Comparison of ENCODE assay signal across 8 cellular contexts in the genomic region with DNA sequence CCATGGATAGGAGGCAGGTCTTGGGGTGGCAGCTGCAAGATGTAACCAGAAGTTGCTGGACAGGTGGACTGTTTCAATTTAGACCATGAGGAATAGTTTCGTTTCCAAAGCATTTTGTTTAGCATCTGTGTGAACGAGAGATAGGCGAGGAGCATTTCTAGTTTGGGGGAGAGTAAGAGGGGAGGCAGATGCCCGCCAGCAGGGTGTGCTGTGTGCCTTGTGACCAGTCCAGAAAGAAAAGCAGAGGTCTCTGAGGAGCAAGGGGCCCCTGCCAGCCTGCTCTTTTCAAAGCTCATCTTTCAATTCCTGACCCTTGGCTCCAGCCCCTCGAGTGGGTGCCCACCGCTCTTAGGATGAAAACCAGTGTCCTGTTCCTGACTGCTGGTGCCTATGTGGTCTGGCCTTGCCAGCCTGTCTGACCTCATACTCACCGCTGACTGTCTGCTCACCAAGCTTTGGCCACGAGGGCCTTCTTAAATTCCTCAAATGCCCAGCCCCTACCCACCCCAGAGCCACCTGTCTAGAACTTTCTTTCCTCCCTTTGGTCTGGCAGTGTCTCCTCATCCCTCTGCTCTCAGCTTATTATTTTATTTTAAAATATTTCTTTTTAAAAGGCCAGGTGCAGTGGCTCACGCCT. TPM values are rescaled to one million over a fixed set of nuclear protein-coding genes. Genes with fewer than 3 reads are reported as not detected.
A peak's percentile ranks its signal among the peaks of the same experiment; 100 is the strongest.
DNase-seq lines count a peak whose midpoint lies in the region; TF ChIP-seq lines count a peak whose summit lies in the region.

No MANE protein-coding gene starts in this region.

- no peaks in the 10 kb centered on the region for H3K27me3 ChIP-seq in OCI-LY1 (ENCODE audit: insufficient read depth, low read length)
- H3K27me3 ChIP-seq in testis: no peaks in the 10 kb centered on the region

- no peaks in the 10 kb centered on the region for H3K9me2 ChIP-seq in OCI-LY1 (ENCODE audit: low read depth, low read length)

- no peaks in the 10 kb centered on the region for H3K79me2 ChIP-seq in OCI-LY1 (ENCODE audit: insufficient read depth, low read length)

- H3K27ac ChIP-seq in 22Rv1 (no peak overlapping the region), OCI-LY1 (ENCODE audit: low read depth, low read length, poor library complexity, severe bottlenecking) (no peak overlapping the region), epithelial cell of prostate (peak overlapping the region; percentile 99), testis (no peak overlapping the region)

- DNase-seq in GM12865 (ENCODE audit: low read depth): peak; percentile 56
- no peak for DNase-seq in epithelial cell of prostate (ENCODE audit: low read depth, low spot score)
- DNase-seq in testis: no peak
- DNase-seq in amniotic stem cell (lab: John Stamatoyannopoulos, UW): no peak
- no peak for DNase-seq in activated CD4-positive, alpha-beta T cell treated with anti-CD3 and anti-CD28 coated beads for 4 hours
- no peak for DNase-seq in activated CD8-positive, alpha-beta memory T cell treated with anti-CD3 and anti-CD28 coated beads, Interleukin-2, amount 50 U/mL, for 4 hours

- H3K36me3 ChIP-seq in OCI-LY1 (ENCODE audit: insufficient read depth, low read length) (no peaks in the 10 kb centered on the region), testis (ENCODE audit: low read depth, missing control alignments) (no peaks in the 10 kb centered on the region)

- H2AFZ ChIP-seq in OCI-LY1 (ENCODE audit: low read length): no peak overlapping the region

- H3F3A ChIP-seq in OCI-LY1 (ENCODE audit: insufficient read depth, low read length): no peaks in the 10 kb centered on the region

- peak; percentile 44 for TF ChIP-seq CTCF in 22Rv1 (IDR thresholded peaks at IDR 0.05)
- peak; percentile 39 for TF ChIP-seq CTCF in GM12865 (IDR thresholded peaks at IDR 0.05; ENCODE audit: insufficient read depth, low read depth, low read length, missing control alignments)
- TF ChIP-seq CTCF in OCI-LY1 (IDR thresholded peaks at IDR 0.05; ENCODE audit: low read length): peak; percentile 67
- peak in 1 of 3 experiments; percentile 29 for TF ChIP-seq CTCF in testis (IDR thresholded peaks at IDR 0.05)

- TF ChIP-seq POLR2A in testis (IDR thresholded peaks at IDR 0.05): no peak

- H3K4me3 ChIP-seq in GM12865 (ENCODE audit: low read depth, low read length) (no peak overlapping the region), OCI-LY1 (ENCODE audit: low read depth, low read length, poor library complexity, severe bottlenecking) (no peak overlapping the region), testis (no peak overlapping the region)

- H4K20me1 ChIP-seq in OCI-LY1 (ENCODE audit: insufficient read depth, low read length): no peaks in the 10 kb centered on the region

- intact Hi-C loops in testis (cut with DNase I; ENCODE audit: low total_unique reads): loop anchor here (10.0 kb wide), 1 partner anchor 237 kb away; no protein-coding TSS in a partner anchor

- H3K4me2 ChIP-seq in OCI-LY1 (ENCODE audit: low read length): no peak overlapping the region

- peaks cover 13% of the 10 kb centered on the region for H3K4me1 ChIP-seq in OCI-LY1 (ENCODE audit: insufficient read depth, low read length, severe bottlenecking)
- no peaks in the 10 kb centered on the region for H3K4me1 ChIP-seq in testis

- H3K9ac ChIP-seq in OCI-LY1 (ENCODE audit: low read length): no peak overlapping the region

- 78 to 79% methylated on average over 8 to 9 of the region's 9 CpGs for WGBS in testis, 2 donors

- H3K9me3 ChIP-seq in OCI-LY1 (ENCODE audit: low read length): no peaks in the 10 kb centered on the region
- no peaks in the 10 kb centered on the region for H3K9me3 ChIP-seq in testis

RNA-seq across cellular contexts. Expression of a gene that starts 8.5 kb away (rescaled TPM):
- total RNA-seq in testis: 10 to 100 TPM; 10.8 to 21.7 TPM
- polyA plus RNA-seq in testis (ENCODE audit: insufficient read depth, low read depth, low replicate concordance): 9.5 TPM

RNA-seq across cellular contexts. Expression of a gene that starts 48.6 kb away (rescaled TPM):
- 10 to 100 TPM; 28.3 to 34.3 TPM for total RNA-seq in testis
- polyA plus RNA-seq in testis (ENCODE audit: insufficient read depth, low read depth, low replicate concordance): 67.5 TPM
